Comparison of ENCODE assay signal across 1 cellular context in genomic region chr10:44978570-44979280, GRCh38.
TF ChIP-seq lines count a peak whose summit lies in the region.

A gene with protein sequence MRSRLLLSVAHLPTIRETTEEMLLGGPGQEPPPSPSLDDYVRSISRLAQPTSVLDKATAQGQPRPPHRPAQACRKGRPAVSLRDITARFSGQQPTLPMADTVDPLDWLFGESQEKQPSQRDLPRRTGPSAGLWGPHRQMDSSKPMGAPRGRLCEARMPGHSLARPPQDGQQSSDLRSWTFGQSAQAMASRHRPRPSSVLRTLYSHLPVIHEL (minus strand): TSS chr10:44978809. CDS start chr10:44978030, 779 bp downstream.

TF ChIP-seq in HepG2, 621 proteins besides CTCF, POLR2A, EP300 and RAD21 (continued from another document and continues in another):
- TF ChIP-seq, protein P1, sequence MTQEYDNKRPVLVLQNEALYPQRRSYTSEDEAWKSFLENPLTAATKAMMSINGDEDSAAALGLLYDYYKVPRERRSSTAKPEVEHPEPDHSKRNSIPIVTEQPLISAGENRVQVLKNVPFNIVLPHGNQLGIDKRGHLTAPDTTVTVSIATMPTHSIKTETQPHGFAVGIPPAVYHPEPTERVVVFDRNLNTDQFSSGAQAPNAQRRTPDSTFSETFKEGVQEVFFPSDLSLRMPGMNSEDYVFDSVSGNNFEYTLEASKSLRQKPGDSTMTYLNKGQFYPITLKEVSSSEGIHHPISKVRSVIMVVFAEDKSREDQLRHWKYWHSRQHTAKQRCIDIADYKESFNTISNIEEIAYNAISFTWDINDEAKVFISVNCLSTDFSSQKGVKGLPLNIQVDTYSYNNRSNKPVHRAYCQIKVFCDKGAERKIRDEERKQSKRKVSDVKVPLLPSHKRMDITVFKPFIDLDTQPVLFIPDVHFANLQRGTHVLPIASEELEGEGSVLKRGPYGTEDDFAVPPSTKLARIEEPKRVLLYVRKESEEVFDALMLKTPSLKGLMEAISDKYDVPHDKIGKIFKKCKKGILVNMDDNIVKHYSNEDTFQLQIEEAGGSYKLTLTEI (CRISPR knock-in tag; conservative IDR thresholded peaks at IDR 0.05): no peak
- TF ChIP-seq ZFP1 (CRISPR knock-in tag; IDR thresholded peaks at IDR 0.05): peak; percentile 72
- peak; percentile 45; the same call in 1 of the 2 replicates for TF ChIP-seq PHF8 (CRISPR knock-in tag; IDR thresholded peaks at IDR 0.05)
- TF ChIP-seq ZNF543 (CRISPR knock-in tag; IDR thresholded peaks at IDR 0.05): peak; percentile 29; the same call in 1 of the 2 replicates
- TF ChIP-seq ZNF781 (CRISPR knock-in tag; IDR thresholded peaks at IDR 0.05; ENCODE audit: borderline replicate concordance, not compliant biosample characterization): peak; percentile 81
- no peak for TF ChIP-seq CAMTA2 (CRISPR knock-in tag; IDR thresholded peaks at IDR 0.05; ENCODE audit: borderline replicate concordance)
- TF ChIP-seq TP53 (CRISPR knock-in tag; conservative IDR thresholded peaks at IDR 0.05): peak; percentile 74; the same call in 1 of the 2 replicates
- 0 out of 2 replicates have a peak, but pooled peaks have one; percentile 83 for TF ChIP-seq REPIN1 (CRISPR knock-in tag; IDR thresholded peaks at IDR 0.05; ENCODE audit: borderline replicate concordance, low read depth)
- TF ChIP-seq, protein P2, sequence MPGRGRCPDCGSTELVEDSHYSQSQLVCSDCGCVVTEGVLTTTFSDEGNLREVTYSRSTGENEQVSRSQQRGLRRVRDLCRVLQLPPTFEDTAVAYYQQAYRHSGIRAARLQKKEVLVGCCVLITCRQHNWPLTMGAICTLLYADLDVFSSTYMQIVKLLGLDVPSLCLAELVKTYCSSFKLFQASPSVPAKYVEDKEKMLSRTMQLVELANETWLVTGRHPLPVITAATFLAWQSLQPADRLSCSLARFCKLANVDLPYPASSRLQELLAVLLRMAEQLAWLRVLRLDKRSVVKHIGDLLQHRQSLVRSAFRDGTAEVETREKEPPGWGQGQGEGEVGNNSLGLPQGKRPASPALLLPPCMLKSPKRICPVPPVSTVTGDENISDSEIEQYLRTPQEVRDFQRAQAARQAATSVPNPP (CRISPR knock-in tag; IDR thresholded peaks at IDR 0.05): no peak
- no peak for TF ChIP-seq PAWR (CRISPR knock-in tag; IDR thresholded peaks at IDR 0.05; ENCODE audit: borderline replicate concordance)
- peak; percentile 77; the same call in 1 of the 2 replicates for TF ChIP-seq SIN3A (IDR thresholded peaks at IDR 0.05; ENCODE audit: borderline replicate concordance, low read depth, low read length)
- no peak for TF ChIP-seq FOXO4 (CRISPR knock-in tag; conservative IDR thresholded peaks at IDR 0.05)
- TF ChIP-seq, protein P3, sequence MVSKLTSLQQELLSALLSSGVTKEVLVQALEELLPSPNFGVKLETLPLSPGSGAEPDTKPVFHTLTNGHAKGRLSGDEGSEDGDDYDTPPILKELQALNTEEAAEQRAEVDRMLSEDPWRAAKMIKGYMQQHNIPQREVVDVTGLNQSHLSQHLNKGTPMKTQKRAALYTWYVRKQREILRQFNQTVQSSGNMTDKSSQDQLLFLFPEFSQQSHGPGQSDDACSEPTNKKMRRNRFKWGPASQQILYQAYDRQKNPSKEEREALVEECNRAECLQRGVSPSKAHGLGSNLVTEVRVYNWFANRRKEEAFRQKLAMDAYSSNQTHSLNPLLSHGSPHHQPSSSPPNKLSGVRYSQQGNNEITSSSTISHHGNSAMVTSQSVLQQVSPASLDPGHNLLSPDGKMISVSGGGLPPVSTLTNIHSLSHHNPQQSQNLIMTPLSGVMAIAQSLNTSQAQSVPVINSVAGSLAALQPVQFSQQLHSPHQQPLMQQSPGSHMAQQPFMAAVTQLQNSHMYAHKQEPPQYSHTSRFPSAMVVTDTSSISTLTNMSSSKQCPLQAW (CRISPR knock-in tag; IDR thresholded peaks at IDR 0.05): peak; percentile 92
- TF ChIP-seq RFX3 (CRISPR knock-in tag; IDR thresholded peaks at IDR 0.05): peak; percentile 52
- no peak for TF ChIP-seq PAX8 (CRISPR knock-in tag; IDR thresholded peaks at IDR 0.05; ENCODE audit: borderline replicate concordance)
- TF ChIP-seq FOXC1 (CRISPR knock-in tag; IDR thresholded peaks at IDR 0.05; ENCODE audit: borderline replicate concordance): peak; percentile 74; the same call in 1 of the 2 replicates
- TF ChIP-seq, protein P4, sequence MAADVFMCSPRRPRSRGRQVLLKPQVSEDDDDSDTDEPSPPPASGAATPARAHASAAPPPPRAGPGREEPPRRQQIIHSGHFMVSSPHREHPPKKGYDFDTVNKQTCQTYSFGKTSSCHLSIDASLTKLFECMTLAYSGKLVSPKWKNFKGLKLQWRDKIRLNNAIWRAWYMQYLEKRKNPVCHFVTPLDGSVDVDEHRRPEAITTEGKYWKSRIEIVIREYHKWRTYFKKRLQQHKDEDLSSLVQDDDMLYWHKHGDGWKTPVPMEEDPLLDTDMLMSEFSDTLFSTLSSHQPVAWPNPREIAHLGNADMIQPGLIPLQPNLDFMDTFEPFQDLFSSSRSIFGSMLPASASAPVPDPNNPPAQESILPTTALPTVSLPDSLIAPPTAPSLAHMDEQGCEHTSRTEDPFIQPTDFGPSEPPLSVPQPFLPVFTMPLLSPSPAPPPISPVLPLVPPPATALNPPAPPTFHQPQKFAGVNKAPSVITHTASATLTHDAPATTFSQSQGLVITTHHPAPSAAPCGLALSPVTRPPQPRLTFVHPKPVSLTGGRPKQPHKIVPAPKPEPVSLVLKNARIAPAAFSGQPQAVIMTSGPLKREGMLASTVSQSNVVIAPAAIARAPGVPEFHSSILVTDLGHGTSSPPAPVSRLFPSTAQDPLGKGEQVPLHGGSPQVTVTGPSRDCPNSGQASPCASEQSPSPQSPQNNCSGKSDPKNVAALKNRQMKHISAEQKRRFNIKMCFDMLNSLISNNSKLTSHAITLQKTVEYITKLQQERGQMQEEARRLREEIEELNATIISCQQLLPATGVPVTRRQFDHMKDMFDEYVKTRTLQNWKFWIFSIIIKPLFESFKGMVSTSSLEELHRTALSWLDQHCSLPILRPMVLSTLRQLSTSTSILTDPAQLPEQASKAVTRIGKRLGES (CRISPR knock-in tag; IDR thresholded peaks at IDR 0.05; ENCODE audit: borderline replicate concordance): 0 out of 2 replicates have a peak, but pooled peaks have one; percentile 64
- no peak for TF ChIP-seq NFIC (IDR thresholded peaks at IDR 0.05; ENCODE audit: low read length)
- peak; percentile 94 for TF ChIP-seq TARDBP (CRISPR knock-in tag; IDR thresholded peaks at IDR 0.05)
- 0 out of 2 replicates have a peak, but pooled peaks have one; percentile 49 for TF ChIP-seq GPN1 (CRISPR knock-in tag; IDR thresholded peaks at IDR 0.05; ENCODE audit: borderline replicate concordance)
- TF ChIP-seq ZNF580 (CRISPR knock-in tag; IDR thresholded peaks at IDR 0.05; ENCODE audit: borderline replicate concordance, low read depth): peak; percentile 97
- peak; percentile 58 for TF ChIP-seq GABPB1 (CRISPR knock-in tag; IDR thresholded peaks at IDR 0.05)
- peak; percentile 62; the same call in 1 of the 2 replicates for TF ChIP-seq CBX5 (CRISPR knock-in tag; IDR thresholded peaks at IDR 0.05; ENCODE audit: borderline replicate concordance)
- peak; percentile 54; the same call in 1 of the 2 replicates for TF ChIP-seq GMEB1 (CRISPR knock-in tag; IDR thresholded peaks at IDR 0.05; ENCODE audit: borderline replicate concordance)
- TF ChIP-seq KMT2A (CRISPR knock-in tag; IDR thresholded peaks at IDR 0.05): peak; percentile 51
- no peak for TF ChIP-seq CENPX (CRISPR knock-in tag; IDR thresholded peaks at IDR 0.05)
- TF ChIP-seq FOXJ3 (CRISPR knock-in tag; IDR thresholded peaks at IDR 0.05; ENCODE audit: borderline replicate concordance): peak; percentile 66; the same call in 1 of the 2 replicates
- TF ChIP-seq KAT8 (CRISPR knock-in tag; IDR thresholded peaks at IDR 0.05): peak; percentile 90
- no peak for TF ChIP-seq PLRG1 (conservative IDR thresholded peaks at IDR 0.05)
- no peak for TF ChIP-seq ZNF34 (CRISPR knock-in tag; IDR thresholded peaks at IDR 0.05; ENCODE audit: borderline replicate concordance)
- 0 out of 2 replicates have a peak, but pooled peaks have one; percentile 44 for TF ChIP-seq WIZ (CRISPR knock-in tag; IDR thresholded peaks at IDR 0.05)
- peak; percentile 86 for TF ChIP-seq GATAD2A (CRISPR knock-in tag; IDR thresholded peaks at IDR 0.05)
- no peak for TF ChIP-seq NFAT5 (CRISPR knock-in tag; IDR thresholded peaks at IDR 0.05)
- TF ChIP-seq ZNF484 (CRISPR knock-in tag; IDR thresholded peaks at IDR 0.05; ENCODE audit: borderline replicate concordance, low read depth): no peak
- TF ChIP-seq NR2F6 (IDR thresholded peaks at IDR 0.05): peak; percentile 61
- peak; percentile 87 for TF ChIP-seq NR2F6 (CRISPR knock-in tag; IDR thresholded peaks at IDR 0.05)
- TF ChIP-seq MED8 (CRISPR knock-in tag; IDR thresholded peaks at IDR 0.05; ENCODE audit: insufficient replicate concordance): peak; percentile 85
- TF ChIP-seq ZNF251 (CRISPR knock-in tag; IDR thresholded peaks at IDR 0.05): no peak
- TF ChIP-seq E2F5 (CRISPR knock-in tag; conservative IDR thresholded peaks at IDR 0.05): no peak
